Comparison of ENCODE assay signal across 8 cellular contexts in genomic region chr15:29820802-29821160, GRCh38. TPM values are rescaled to one million over a fixed set of nuclear protein-coding genes. Genes with fewer than 3 reads are reported as not detected.
DNase-seq lines count a peak whose midpoint lies in the region; ATAC-seq and TF ChIP-seq lines count a peak whose summit lies in the region.

No MANE protein-coding gene starts in this region.

- H3K4me1 ChIP-seq in Panc1 (ENCODE audit: control insufficient read depth, insufficient read depth, low read length) (peaks cover 28% of the 10 kb centered on the region), fibroblast of lung (ENCODE audit: control insufficient read depth, extremely low read depth, insufficient read depth, low read length) (peaks cover 4% of the 10 kb centered on the region), neuron (ENCODE audit: insufficient read depth, low read length) (peaks cover 16% of the 10 kb centered on the region)

- no peak overlapping the region for H3K4me3 Mint-ChIP-seq in activated T-helper 2 cell treated with anti-CD3 and anti-CD28 coated beads, Interferon-gamma antibody, Interleukin-2, Interleukin-4, amounts not matched to agents 10 μg/mL and 5 μg/mL and 100 μg/mL, durations not matched to agents 14 hours and 24 hours and 36 hours (ENCODE audit: low read depth)

- H3K4me2 ChIP-seq in fibroblast of lung (ENCODE audit: extremely low read depth, insufficient read depth, low read length): peak overlapping the region; percentile 90

- CTCF ChIA-PET in AG04450 (lab: Charles Lee): interaction anchor here (0.9 to 2.8 kb wide), 4 partner anchors 9 to 105 kb away, joined by 3 to 32 read pairs (median 3); no protein-coding TSS in a partner anchor
- CTCF ChIA-PET in Panc1 (lab: Charles Lee): no interaction called here

- peaks cover 55% of the 10 kb centered on the region for H3K79me2 ChIP-seq in fibroblast of lung (ENCODE audit: control insufficient read depth, insufficient read depth, low read length)

- peak overlapping the region; percentile 81 for H3K4me3 ChIP-seq in AG04450 (ENCODE audit: low read depth, low read length)
- peak overlapping the region; percentile 82 to 86 for H3K4me3 ChIP-seq in Panc1 (ENCODE audit: low read depth in 2 of 2, low read length in 2 of 2)
- peak overlapping the region; percentile 43 to 94 (median 76) for H3K4me3 ChIP-seq in fibroblast of lung (replicated peaks in 1 of 4; ENCODE audit: control extremely low read depth in 1 of 4, insufficient read depth in 1 of 4, low read depth in 3 of 4, low read length in 4 of 4)
- H3K4me3 ChIP-seq in neuron (ENCODE audit: low read length): peak overlapping the region; percentile 60

- no peaks in the 10 kb centered on the region; the same call in 1 of the 2 replicates for H3K9me3 ChIP-seq in AG04450 (ENCODE audit: control insufficient read depth, insufficient read depth, low read length)
- no peaks in the 10 kb centered on the region for H3K9me3 ChIP-seq in Panc1 (ENCODE audit: control insufficient read depth, insufficient read depth, low read depth, low read length)
- H3K9me3 ChIP-seq in fibroblast of lung (ENCODE audit: control insufficient read depth, insufficient read depth, low read depth, low read length): no peaks in the 10 kb centered on the region
- H3K9me3 ChIP-seq in neuron (ENCODE audit: low read length): no peaks in the 10 kb centered on the region

- BruUV-seq in Panc1 (replicated peaks; lab: Mats Ljungman, UMichigan): no TSS peak

- H3K27ac ChIP-seq in AG04450 (ENCODE audit: low read depth, low read length): no peak overlapping the region
- H3K27ac ChIP-seq in Panc1 (ENCODE audit: low read length): peak overlapping the region; percentile 82
- H3K27ac ChIP-seq in fibroblast of lung (ENCODE audit: insufficient read depth, low read length): peak overlapping the region; percentile 89

- H3K27me3 ChIP-seq in AG04450 (ENCODE audit: control insufficient read depth, insufficient read depth, low read length) (no peaks in the 10 kb centered on the region), Panc1 (ENCODE audit: control insufficient read depth, insufficient read depth, low read length) (no peaks in the 10 kb centered on the region), fibroblast of lung (ENCODE audit: control insufficient read depth, insufficient read depth, low read length) (no peaks in the 10 kb centered on the region), neuron (ENCODE audit: insufficient read depth, low read length) (no peaks in the 10 kb centered on the region)

- in situ Hi-C loops in Panc1 (cut with HindIII; ENCODE audit: low pct_unique_long_range_greater_than_20kb, low sequenced_read_pairs): no loop called here

- peaks cover 8% of the 10 kb centered on the region for H3K4me1 Mint-ChIP-seq in activated T-helper 2 cell treated with anti-CD3 and anti-CD28 coated beads, Interferon-gamma antibody, Interleukin-2, Interleukin-4, amounts not matched to agents 10 μg/mL and 5 μg/mL and 100 μg/mL, durations not matched to agents 14 hours and 24 hours and 36 hours (ENCODE audit: low read depth)

- POLR2A ChIA-PET in AG04450 (lab: Yijun Ruan, JAX) (interaction anchor here (1.5 to 1.9 kb wide), 2 partner anchors 67 to 105 kb away, joined by 4 to 11 read pairs; no protein-coding TSS in a partner anchor), Panc1 (lab: Charles Lee) (interaction anchor here (0.5 kb wide), 1 partner anchor 14 kb away, joined by 6 read pairs; no protein-coding TSS in a partner anchor)

- no peak for ATAC-seq in Panc1

- no peak overlapping the region for H2AFZ ChIP-seq in fibroblast of lung (ENCODE audit: low read length)
- H2AFZ ChIP-seq in neuron (ENCODE audit: low read depth, low read length): no peak overlapping the region

- H3K9me3 Mint-ChIP-seq in activated T-helper 2 cell treated with anti-CD3 and anti-CD28 coated beads, Interferon-gamma antibody, Interleukin-2, Interleukin-4, amounts not matched to agents 10 μg/mL and 5 μg/mL and 100 μg/mL, durations not matched to agents 14 hours and 24 hours and 36 hours: peaks cover 5% of the 10 kb centered on the region

- TF ChIP-seq CTCF in AG04450 (IDR thresholded peaks at IDR 0.05; ENCODE audit: low read depth, low read length) (no peak), Panc1 (IDR thresholded peaks at IDR 0.05) (no peak), fibroblast of lung (conservative IDR thresholded peaks at IDR 0.05 in 1 of 2, IDR thresholded peaks at IDR 0.05 in 1 of 2; ENCODE audit: low read depth in 1 of 2, low read length in 2 of 2) (no peak)

- H3K36me3 ChIP-seq in Panc1 (ENCODE audit: control insufficient read depth, insufficient read depth, low read length) (no peaks in the 10 kb centered on the region; the same call in 1 of the 2 replicates), fibroblast of lung (ENCODE audit: control insufficient read depth, insufficient read depth, low read length) (no peaks in the 10 kb centered on the region), neuron (ENCODE audit: insufficient read depth, low read length) (no peaks in the 10 kb centered on the region)

- H3K27me3 Mint-ChIP-seq in activated T-helper 2 cell treated with anti-CD3 and anti-CD28 coated beads, Interferon-gamma antibody, Interleukin-2, Interleukin-4, amounts not matched to agents 10 μg/mL and 5 μg/mL and 100 μg/mL, durations not matched to agents 14 hours and 24 hours and 36 hours (ENCODE audit: low read depth): peaks cover 54% of the 10 kb centered on the region

- peak overlapping the region; percentile 95 for H3K9ac ChIP-seq in fibroblast of lung (ENCODE audit: insufficient read depth, low read length)

- no peak for DNase-seq in AG04450 (ENCODE audit: low read depth, low spot score)
- DNase-seq in Panc1 (ENCODE audit: low read depth, low spot score): no peak
- peak in 1 of 2 donors; percentile 33 for DNase-seq in fibroblast of lung (ENCODE audit: low read depth in 2 of 2)
- no peak for DNase-seq in activated T-helper 2 cell treated with anti-CD3 and anti-CD28 coated beads, Interferon-gamma antibody, Interleukin-2, Interleukin-4, amounts not matched to agents 10 μg/mL and 5 μg/mL and 100 μg/mL, durations not matched to agents 14 hours and 24 hours and 36 hours (ENCODE audit: low spot score)
- DNase-seq in stimulated activated CD4-positive, alpha-beta T cell treated with anti-CD3 and anti-CD28 coated beads, Interleukin-4, amount 100 ng/mL, for 1 hour: no peak
- no peak for DNase-seq in NCI-H2196 treated with DMSO at 0.1 percent for 48 hours (lab: John Stamatoyannopoulos, UW; ENCODE audit: unreplicated experiment)
- no peak for DNase-seq in DMS79 treated with DMSO at 0.1 percent for 48 hours (lab: John Stamatoyannopoulos, UW)

- intact Hi-C loops in Panc1 (cut with micrococcal nuclease; ENCODE audit: unreplicated experiment): no loop called here
- intact Hi-C loops in activated T-helper 2 cell treated with anti-CD3 and anti-CD28 coated beads, Interferon-gamma antibody, Interleukin-2, Interleukin-4, amounts not matched to agents 10 μg/mL and 5 μg/mL and 100 μg/mL, durations not matched to agents 14 hours and 24 hours and 36 hours (cut with micrococcal nuclease): no loop called here

- H4K20me1 ChIP-seq in fibroblast of lung (ENCODE audit: control insufficient read depth, extremely low read depth, insufficient read depth, low read length): no peaks in the 10 kb centered on the region

- no peak overlapping the region for H3K27ac Mint-ChIP-seq in activated T-helper 2 cell treated with anti-CD3 and anti-CD28 coated beads, Interferon-gamma antibody, Interleukin-2, Interleukin-4, amounts not matched to agents 10 μg/mL and 5 μg/mL and 100 μg/mL, durations not matched to agents 14 hours and 24 hours and 36 hours

- H3K36me3 Mint-ChIP-seq in activated T-helper 2 cell treated with anti-CD3 and anti-CD28 coated beads, Interferon-gamma antibody, Interleukin-2, Interleukin-4, amounts not matched to agents 10 μg/mL and 5 μg/mL and 100 μg/mL, durations not matched to agents 14 hours and 24 hours and 36 hours (ENCODE audit: low read depth): peaks cover 5% of the 10 kb centered on the region

RNA-seq across cellular contexts. Expression of gene TJP1, which starts 1.5 kb away (rescaled TPM):
- 72.7 and 99.6 TPM in 2 replicates for polyA plus RNA-seq in AG04450 (2011; rRNA removed)
- 99.7 and 134 TPM in 2 replicates for polyA minus RNA-seq in AG04450 (2011; rRNA and poly(A)+ RNA removed)
- total RNA-seq in Panc1 (2021; ENCODE audit: unreplicated experiment): 79.1 TPM
- 26.0 TPM for polyA plus RNA-seq in Panc1 (2012; ENCODE audit: insufficient read length)
- 45.2 and 53.7 TPM in 2 replicates for total RNA-seq in fibroblast of lung
- 80.9 and 110 TPM in 2 replicates for polyA plus RNA-seq in fibroblast of lung
- 38.5 and 58.1 TPM in 2 replicates for polyA plus RNA-seq in fibroblast of lung (2012)
- polyA minus RNA-seq in fibroblast of lung (ENCODE audit: low replicate concordance): 55.5 and 58.0 TPM in 2 replicates
- total RNA-seq in activated T-helper 2 cell treated with anti-CD3 and anti-CD28 coated beads, Interferon-gamma antibody, Interleukin-2, Interleukin-4, amounts not matched to agents 10 μg/mL and 5 μg/mL and 100 μg/mL, durations not matched to agents 14 hours and 24 hours and 36 hours: not detected in 2 replicates

Comparison
In these comparisons a context has a peak if more than half of its experiments do, and no peak if none do; other contexts are left out.
1. RNA of gene TJP1, which starts 1.5 kb away (total RNA-seq): 79.1 TPM in Panc1 (single experiment) and 45.2 to 53.7 TPM in fibroblast of lung; not detected in activated T-helper 2 cell treated with anti-CD3 and anti-CD28 coated beads, Interferon-gamma antibody, Interleukin-2, Interleukin-4, amounts not matched to agents 10 μg/mL and 5 μg/mL and 100 μg/mL, durations not matched to agents 14 hours and 24 hours and 36 hours; every median in the first group is over 10 times any median in the second.
2. Peak in every context shown above with its lines, with median percentiles within 50 percentile points of each other: H3K4me3 ChIP-seq.